ENCODE assay signal across 15 cellular contexts in genomic region chr1:41444246-41444645, GRCh38. TPM values are rescaled to one million over a fixed set of nuclear protein-coding genes. Genes with fewer than 3 reads are reported as not detected.
DNase-seq lines count a peak whose midpoint lies in the region; ATAC-seq and TF ChIP-seq lines count a peak whose summit lies in the region.
"Had no signal": no experiment of that assay in that cellular context is flagged by ENCODE, and none has a peak within 500 bp of the region (broad histone marks: within the 10 kb centered on the region; RNA-seq: fewer than 3 reads in every experiment).

No MANE protein-coding gene starts in this region.

- H3K27me3 ChIP-seq in left ventricle myocardium inferior (ENCODE audit: low read depth), result no peaks in the 10 kb centered on the region
- H3K27me3 ChIP-seq in Loucy (ENCODE audit: insufficient read depth, low read length, poor library complexity, severe bottlenecking), result no peaks in the 10 kb centered on the region
- no peaks in the 10 kb centered on the region for H3K27me3 ChIP-seq in endodermal cell (ENCODE audit: control insufficient read depth, insufficient read depth, low read length, poor library complexity, severe bottlenecking)
- H3K27me3 ChIP-seq in prostate gland (replicated peaks; ENCODE audit: insufficient read depth), result no peaks in the 10 kb centered on the region
- H3K27me3 ChIP-seq: BLaER1 treated with 17β-estradiol and CSF1 and Interleukin-3, amounts not matched to agents 10 nM and 100 nM had no signal

- H3K27ac ChIP-seq in left ventricle myocardium inferior (replicated peaks) (peak overlapping the region; percentile 20), endodermal cell (ENCODE audit: low read depth, low read length) (no peak overlapping the region), prostate gland (no peak overlapping the region)
- H3K27ac ChIP-seq: BLaER1 treated with 17β-estradiol and CSF1 and Interleukin-3, amounts not matched to agents 10 nM and 100 nM had no signal

- H3K4me1 Mint-ChIP-seq in endodermal cell, result peaks cover 7% of the 10 kb centered on the region
- peaks cover 15% of the 10 kb centered on the region for H3K4me1 Mint-ChIP-seq in type B pancreatic cell (ENCODE audit: unreplicated experiment)
- H3K4me1 Mint-ChIP-seq: activated B cell treated with CpG ODN at 0.5 μM for 24 hours had no signal

- H4K20me1 ChIP-seq in Loucy (ENCODE audit: insufficient read depth, low read length, poor library complexity, severe bottlenecking), result no peaks in the 10 kb centered on the region
- H4K20me1 ChIP-seq: BLaER1 treated with 17β-estradiol and CSF1 and Interleukin-3, amounts not matched to agents 10 nM and 100 nM had no signal

- H3K27ac Mint-ChIP-seq in endodermal cell (no peak overlapping the region), type B pancreatic cell (no peak overlapping the region)
- H3K27ac Mint-ChIP-seq: activated B cell treated with CpG ODN at 0.5 μM for 24 hours had no signal

- no peak overlapping the region for H3K4me3 ChIP-seq in left ventricle myocardium inferior
- no peak overlapping the region for H3K4me3 ChIP-seq in Loucy (ENCODE audit: low read length, poor library complexity, severe bottlenecking)
- no peak overlapping the region for H3K4me3 ChIP-seq in endodermal cell (ENCODE audit: low read length)
- no peak overlapping the region for H3K4me3 ChIP-seq in prostate gland
- H3K4me3 ChIP-seq: BLaER1 treated with 17β-estradiol and CSF1 and Interleukin-3, amounts not matched to agents 10 nM and 100 nM had no signal

- H3K79me2 ChIP-seq in Loucy (ENCODE audit: insufficient read depth, low read length), result no peaks in the 10 kb centered on the region

- no peak overlapping the region for H2AFZ ChIP-seq in Loucy (ENCODE audit: low read length)

- H3K4me1 ChIP-seq in left ventricle myocardium inferior (peaks cover 20% of the 10 kb centered on the region), Loucy (ENCODE audit: insufficient read depth, low read length, poor library complexity, severe bottlenecking) (no peaks in the 10 kb centered on the region), endodermal cell (ENCODE audit: control insufficient read depth, insufficient read depth, low read length) (no peaks in the 10 kb centered on the region), prostate gland (replicated peaks) (peaks cover 18% of the 10 kb centered on the region)

- H3K36me3 Mint-ChIP-seq in endodermal cell (ENCODE audit: low read depth), result no peaks in the 10 kb centered on the region
- no peaks in the 10 kb centered on the region for H3K36me3 Mint-ChIP-seq in type B pancreatic cell

- no peak for DNase-seq in left ventricle myocardium inferior
- DNase-seq in Right ventricle myocardium inferior (ENCODE audit: missing footprints), result no peak
- DNase-seq in endodermal cell, result no peak
- no peak for DNase-seq in type B pancreatic cell (ENCODE audit: extremely low spot score, unreplicated experiment)
- no peak for DNase-seq in hippocampal formation (lab: John Stamatoyannopoulos, UW)
- no peak for DNase-seq in prostate gland (ENCODE audit: low spot score)
- DNase-seq: activated B cell treated with CpG ODN at 0.5 μM for 24 hours; amygdala; islet precursor cell; NCI-H1417 treated with DMSO at 0.1 percent for 48 hours; stimulated activated CD4-positive, alpha-beta T cell treated with anti-CD3 and anti-CD28 coated beads, Interleukin-4, amount 100 ng/mL, for 24 hours; stimulated activated naive CD4-positive, alpha-beta T cell treated with Interleukin-2 at 50 U/mL for 16 hours had no signal

- H3K9me3 Mint-ChIP-seq in endodermal cell, result peaks cover 12% of the 10 kb centered on the region
- H3K9me3 Mint-ChIP-seq in type B pancreatic cell, result no peaks in the 10 kb centered on the region

- H3K36me3 ChIP-seq in left ventricle myocardium inferior, result no peaks in the 10 kb centered on the region
- H3K36me3 ChIP-seq in Loucy (ENCODE audit: insufficient read depth, low read length), result no peaks in the 10 kb centered on the region
- no peaks in the 10 kb centered on the region for H3K36me3 ChIP-seq in endodermal cell (ENCODE audit: control insufficient read depth, insufficient read depth, low read length)
- H3K36me3 ChIP-seq in prostate gland, result no peaks in the 10 kb centered on the region
- H3K36me3 ChIP-seq: BLaER1 treated with 17β-estradiol and CSF1 and Interleukin-3, amounts not matched to agents 10 nM and 100 nM had no signal

- TF ChIP-seq POLR2A in prostate gland (IDR thresholded peaks at IDR 0.05), result no peak

- no peaks in the 10 kb centered on the region for H3F3A ChIP-seq in Loucy (ENCODE audit: low read depth)

- H3K4me3 Mint-ChIP-seq in endodermal cell (no peak overlapping the region), type B pancreatic cell (no peak overlapping the region)
- H3K4me3 Mint-ChIP-seq: activated B cell treated with CpG ODN at 0.5 μM for 24 hours had no signal

- no peak overlapping the region for H3K4me2 ChIP-seq in Loucy (ENCODE audit: low read depth, low read length, poor library complexity, severe bottlenecking)
- H3K4me2 ChIP-seq: BLaER1 treated with 17β-estradiol and CSF1 and Interleukin-3, amounts not matched to agents 10 nM and 100 nM had no signal

- intact Hi-C loops in left ventricle myocardium inferior (cut with micrococcal nuclease) (no loop called here), Right ventricle myocardium inferior (cut with DNase I) (loop anchor here (5.0 kb wide), 1 partner anchor 38 kb away; the partner anchor contains the start of gene EDN2), prostate gland (cut with DNase I) (no loop called here)

- ATAC-seq in Right ventricle myocardium inferior (no peak), HG02759 (IDR thresholded peaks at IDR 0.05; ENCODE audit: unreplicated experiment) (no peak)

- H3K27me3 Mint-ChIP-seq in endodermal cell (ENCODE audit: insufficient read depth), result peaks cover 14% of the 10 kb centered on the region
- no peaks in the 10 kb centered on the region for H3K27me3 Mint-ChIP-seq in type B pancreatic cell

- H3K9me2 ChIP-seq in Loucy (replicated peaks; ENCODE audit: low read depth, low read length), result no peaks in the 10 kb centered on the region

- no peak overlapping the region for H3K9ac ChIP-seq in Loucy (ENCODE audit: low read depth, low read length, poor library complexity, severe bottlenecking)
- no peak overlapping the region for H3K9ac ChIP-seq in endodermal cell (ENCODE audit: extremely low read depth, low read length, poor library complexity, severe bottlenecking)
- H3K9ac ChIP-seq: BLaER1 treated with 17β-estradiol and CSF1 and Interleukin-3, amounts not matched to agents 10 nM and 100 nM had no signal

- 50 to 58% methylated on average over 3 of the region's 3 CpGs for WGBS in endodermal cell (ENCODE audit: insufficient coverage in 1 of 2, insufficient read length in 1 of 2), 2 experiments
- WGBS in prostate gland, result 44% methylated on average over 3 of the region's 3 CpGs

- peak; percentile 12 for TF ChIP-seq CTCF in left ventricle myocardium inferior (IDR thresholded peaks at IDR 0.05; ENCODE audit: borderline replicate concordance)
- TF ChIP-seq CTCF in Loucy (conservative IDR thresholded peaks at IDR 0.05; ENCODE audit: low read length), result peak; percentile 47
- peak; percentile 52 for TF ChIP-seq CTCF in endodermal cell (conservative IDR thresholded peaks at IDR 0.05)
- peak; percentile 46 for TF ChIP-seq CTCF in type B pancreatic cell (conservative IDR thresholded peaks at IDR 0.05)
- no peak for TF ChIP-seq CTCF in prostate gland (IDR thresholded peaks at IDR 0.05)

- peaks cover 16% of the 10 kb centered on the region for H3K9me3 ChIP-seq in left ventricle myocardium inferior (replicated peaks)
- H3K9me3 ChIP-seq in Loucy (ENCODE audit: insufficient read depth, low read depth, low read length), result peaks cover 15% of the 10 kb centered on the region; the same call in 1 of the 2 replicates
- H3K9me3 ChIP-seq in endodermal cell (ENCODE audit: control insufficient read depth, low read length), result peaks cover 6% of the 10 kb centered on the region
- no peaks in the 10 kb centered on the region for H3K9me3 ChIP-seq in prostate gland

RNA-seq across cellular contexts. Expression of gene EDN2, which starts 40.2 kb away (rescaled TPM):
- total RNA-seq in left ventricle myocardium inferior (0.47 TPM), Right ventricle myocardium inferior (not detected), endodermal cell (not detected), type B pancreatic cell (ENCODE audit: low replicate concordance) (0.24 and 1.0 TPM in 2 replicates), prostate gland (10 to 100 TPM in 1 of 2 donors, 1 to 10 TPM in 1; 2.6 to 12.6 TPM)
- polyA plus RNA-seq in endodermal cell (2013, experiment 1 of 2), result 0.18 TPM
- not detected for polyA plus RNA-seq in endodermal cell (2013, experiment 2 of 2)
- total RNA-seq: activated B cell treated with CpG ODN at 0.5 μM for 24 hours had no signal

Comparison
In these comparisons a context has a peak if more than half of its experiments do, and no peak if none do; other contexts are left out.
1. CTCF ChIP-seq: peak in left ventricle myocardium inferior (single experiment), Loucy (single experiment), endodermal cell (single experiment) and type B pancreatic cell (single experiment); none in prostate gland (0 of 4).